Comparison of ENCODE assay signal across 12 cellular contexts in genomic region chr18:74546751-74547530, GRCh38. TPM values are rescaled to one million over a fixed set of nuclear protein-coding genes. Genes with fewer than 3 reads are reported as not detected.
A peak's percentile ranks its signal among the peaks of the same experiment; 100 is the strongest.
DNase-seq lines count a peak whose midpoint lies in the region; ATAC-seq and TF ChIP-seq lines count a peak whose summit lies in the region.
"Had no signal": no experiment of that assay in that cellular context is flagged by ENCODE, and none has a peak within 500 bp of the region (broad histone marks: within the 10 kb centered on the region; RNA-seq: fewer than 3 reads in every experiment).

No MANE protein-coding gene starts in this region.

- H3K4me1 ChIP-seq in upper lobe of left lung, result peaks cover 9 to 15% (median 14%) of the 10 kb centered on the region in 4 donors

- no peak for TF ChIP-seq EP300 in upper lobe of left lung (IDR thresholded peaks at IDR 0.05)

- 29 to 48% methylated on average over 6 to 9 of the region's 9 CpGs for WGBS in upper lobe of left lung, 2 donors

- no peaks in the 10 kb centered on the region for H3K36me3 ChIP-seq in MG63
- H3K36me3 ChIP-seq in upper lobe of left lung, result no peaks in the 10 kb centered on the region

- peak overlapping the region; percentile 49 for H3K27ac ChIP-seq in layer of hippocampus (ENCODE audit: low read depth, low read length)
- peak overlapping the region; percentile 69 to 75 (median 72) for H3K27ac ChIP-seq in upper lobe of left lung
- H3K27ac ChIP-seq: hepatocyte had no signal

- H3K4me3 ChIP-seq in MG63 (no peak overlapping the region), upper lobe of left lung (no peak overlapping the region)
- H3K4me3 ChIP-seq: hepatocyte had no signal

- no peak for TF ChIP-seq POLR2A in upper lobe of left lung (IDR thresholded peaks at IDR 0.05)

- peak; percentile 58 for DNase-seq in MG63
- peak; percentile 22 for DNase-seq in dedifferentiated amniotic fluid mesenchymal stem cell (ENCODE audit: extremely low spot score)
- DNase-seq in upper lobe of left lung, result no peak
- DNase-seq in activated T-cell treated with anti-CD3 and anti-CD28 coated beads for 4 hours, result no peak
- DNase-seq in SIG-M5 (lab: John Stamatoyannopoulos, UW), result no peak
- no peak for DNase-seq in NAMALWA (ENCODE audit: low spot score)
- no peak for DNase-seq in GF-D8 (lab: John Stamatoyannopoulos, UW)
- DNase-seq: activated CD4-positive, alpha-beta T cell treated with anti-CD3 and anti-CD28 coated beads for 48 hours; activated naive CD8-positive, alpha-beta T cell treated with anti-CD3 and anti-CD28 coated beads, Interleukin-2, amount 10 ng/mL, durations not matched to agents 7 days and 5 days; NCI-H1048 had no signal

- no peaks in the 10 kb centered on the region for H3K27me3 ChIP-seq in MG63
- no peaks in the 10 kb centered on the region for H3K27me3 ChIP-seq in layer of hippocampus (ENCODE audit: control insufficient read depth, insufficient read depth, low read length)
- no peaks in the 10 kb centered on the region for H3K27me3 ChIP-seq in upper lobe of left lung
- H3K27me3 ChIP-seq: hepatocyte had no signal

- no peak for TF ChIP-seq CTCF in upper lobe of left lung (IDR thresholded peaks at IDR 0.05)

- H3K9me3 ChIP-seq in MG63 (peaks cover 8% of the 10 kb centered on the region; the same call in 1 of the 2 replicates), upper lobe of left lung (peaks cover 0 to 9% (median 7%) of the 10 kb centered on the region in 4 donors)

- ATAC-seq in upper lobe of left lung (ENCODE audit: low FRiP score in 2 of 2), result peak; percentile 12 to 44

RNA-seq across cellular contexts. Expression of gene CNDP1, which starts 12.6 kb away (rescaled TPM):
- total RNA-seq in MG63 (2014; rRNA removed; shearing (Covaris generic); ENCODE audit: low replicate concordance), result not detected in 2 replicates
- not detected for total RNA-seq in upper lobe of left lung
- total RNA-seq: activated naive CD8-positive, alpha-beta T cell treated with anti-CD3 and anti-CD28 coated beads, Interleukin-2, amount 10 ng/mL, durations not matched to agents 7 days and 5 days; hepatocyte had no signal

RNA-seq across cellular contexts. Expression of gene ZNF407, which starts 50.7 kb away (rescaled TPM):
- total RNA-seq in MG63 (2014; rRNA removed; shearing (Covaris generic); ENCODE audit: low replicate concordance), result 3.7 and 4.4 TPM in 2 replicates
- total RNA-seq in upper lobe of left lung, result 10 to 100 TPM; 12.2 to 77.5 (median 17.1) TPM

RNA-seq across cellular contexts. Expression of gene CNDP2, which starts 50.8 kb away (rescaled TPM):
- total RNA-seq in MG63 (2014; rRNA removed; shearing (Covaris generic); ENCODE audit: low replicate concordance), result 26.7 and 38.8 TPM in 2 replicates
- 100 to 1,000 TPM; 147 to 279 (median 196) TPM for total RNA-seq in upper lobe of left lung

Comparison
In these comparisons a context has a peak if more than half of its experiments do, and no peak if none do; other contexts are left out.
1. DNase-seq: peak in MG63 (single experiment) and dedifferentiated amniotic fluid mesenchymal stem cell (single experiment); none in upper lobe of left lung (0 of 2), activated T-cell treated with anti-CD3 and anti-CD28 coated beads for 4 hours (single experiment), SIG-M5 (single experiment), NAMALWA (single experiment) and GF-D8 (single experiment).